17 cellular contexts compared by ENCODE assay signal in the genomic region with DNA sequence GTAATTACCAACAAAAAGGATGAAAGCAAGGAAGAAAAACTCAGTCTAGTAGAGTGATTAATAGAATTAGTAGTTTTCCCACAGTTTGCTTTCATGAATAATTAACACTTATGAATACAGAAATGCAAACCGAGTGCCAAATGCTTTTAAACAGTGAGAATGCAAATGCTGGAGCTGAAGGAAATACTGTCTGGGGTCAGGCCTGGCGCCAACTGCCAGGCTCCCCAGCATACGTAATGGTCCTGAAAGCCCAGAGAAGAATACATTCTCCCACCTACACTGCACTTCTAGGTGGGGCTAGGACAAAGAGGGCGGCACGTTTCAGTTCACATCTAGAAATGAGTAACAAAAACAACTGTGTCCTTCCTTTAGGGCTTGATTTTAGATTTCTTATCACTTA. TPM values are rescaled to one million over a fixed set of nuclear protein-coding genes. Genes with fewer than 3 reads are reported as not detected.
A peak's percentile ranks its signal among the peaks of the same experiment; 100 is the strongest.
DNase-seq lines count a peak whose midpoint lies in the region; ATAC-seq lines count a peak whose summit lies in the region.
"Had no signal": no experiment of that assay in that cellular context is flagged by ENCODE, and none has a peak within 500 bp of the region (broad histone marks: within the 10 kb centered on the region; RNA-seq: fewer than 3 reads in every experiment).

No MANE protein-coding gene starts in this region.

- no peak overlapping the region for H2AFZ ChIP-seq in Karpas-422 (ENCODE audit: low read length)

- no peak overlapping the region for H3K4me3 ChIP-seq in Karpas-422 (ENCODE audit: low read length)

- H3K79me2 ChIP-seq in Karpas-422 (ENCODE audit: low read length): no peaks in the 10 kb centered on the region

- H3K4me2 ChIP-seq in Karpas-422 (ENCODE audit: low read depth, low read length, poor library complexity, severe bottlenecking): no peak overlapping the region

- no peaks in the 10 kb centered on the region for H3K4me1 ChIP-seq in Karpas-422 (ENCODE audit: low read length)

- intact Hi-C loops in head of caudate nucleus (cut with DNase I): no loop called here

- no peaks in the 10 kb centered on the region for H3K9me3 Mint-ChIP-seq in activated CD8-positive, alpha-beta memory T cell treated with anti-CD3 and anti-CD28 coated beads, Interleukin-2, amount 10 ng/mL, durations not matched to agents 7 days and 5 days (ENCODE audit: low read depth)
- H3K9me3 Mint-ChIP-seq: HFFc6 had no signal

- no peaks in the 10 kb centered on the region for H3K9me3 ChIP-seq in Karpas-422 (ENCODE audit: low read length)
- H3K9me3 ChIP-seq: Caco-2 had no signal

- H3K36me3 ChIP-seq in Karpas-422 (ENCODE audit: insufficient read depth, low read length): no peaks in the 10 kb centered on the region; the same call in 1 of the 2 replicates

- no peak for ATAC-seq in activated CD8-positive, alpha-beta memory T cell treated with anti-CD3 and anti-CD28 coated beads, Interleukin-2, amount 10 ng/mL, durations not matched to agents 7 days and 5 days
- no peak for ATAC-seq in HG02840 (IDR thresholded peaks at IDR 0.05; ENCODE audit: low FRiP score, unreplicated experiment)

- no peak overlapping the region for H3K4me3 Mint-ChIP-seq in activated CD8-positive, alpha-beta memory T cell treated with anti-CD3 and anti-CD28 coated beads, Interleukin-2, amount 10 ng/mL, durations not matched to agents 7 days and 5 days
- H3K4me3 Mint-ChIP-seq: HFFc6 had no signal

- DNase-seq in Karpas-422 (peak; percentile 11), astrocyte of the hippocampus (ENCODE audit: low read depth, low spot score) (peak; percentile 68), head of caudate nucleus (peak in 32 of 42 donors; percentile 10 to 80 (median 43)), putamen (ENCODE audit: low spot score) (peak; percentile 79)
- no peak for DNase-seq in activated CD8-positive, alpha-beta memory T cell treated with anti-CD3 and anti-CD28 coated beads for 24 hours
- DNase-seq in activated CD8-positive, alpha-beta memory T cell treated with anti-CD3 and anti-CD28 coated beads, Interleukin-2, amount 10 ng/mL, durations not matched to agents 7 days and 5 days: no peak
- DNase-seq: AML-193, Caco-2, DMS53, HFFc6, KG1, NCI-H1436 treated with DMSO at 0.1 percent for 48 hours, NCI-H2029 treated with DMSO at 0.1 percent for 48 hours, NCI-H2171 treated with DMSO at 0.1 percent for 48 hours, NCI-H510A had no signal

- peaks cover 59% of the 10 kb centered on the region for H3K36me3 Mint-ChIP-seq in activated CD8-positive, alpha-beta memory T cell treated with anti-CD3 and anti-CD28 coated beads, Interleukin-2, amount 10 ng/mL, durations not matched to agents 7 days and 5 days

- no peaks in the 10 kb centered on the region for H3K27me3 ChIP-seq in Karpas-422 (ENCODE audit: low read length)

- H3K4me1 Mint-ChIP-seq in activated CD8-positive, alpha-beta memory T cell treated with anti-CD3 and anti-CD28 coated beads, Interleukin-2, amount 10 ng/mL, durations not matched to agents 7 days and 5 days: peaks cover 2% of the 10 kb centered on the region

- H3K27me3 Mint-ChIP-seq in activated CD8-positive, alpha-beta memory T cell treated with anti-CD3 and anti-CD28 coated beads, Interleukin-2, amount 10 ng/mL, durations not matched to agents 7 days and 5 days: no peaks in the 10 kb centered on the region

- no peaks in the 10 kb centered on the region for H3K9me2 ChIP-seq in Karpas-422 (replicated peaks; ENCODE audit: insufficient read depth, low read length)

- no peak overlapping the region for H3K27ac Mint-ChIP-seq in activated CD8-positive, alpha-beta memory T cell treated with anti-CD3 and anti-CD28 coated beads, Interleukin-2, amount 10 ng/mL, durations not matched to agents 7 days and 5 days
- H3K27ac Mint-ChIP-seq: HFFc6 had no signal

- CTCF ChIA-PET in activated CD8-positive, alpha-beta memory T cell treated with anti-CD3 and anti-CD28 coated beads, Interleukin-2, amount 10 ng/mL, durations not matched to agents 7 days and 5 days (lab: Charles Lee): no interaction called here

- no peaks in the 10 kb centered on the region for H4K20me1 ChIP-seq in Karpas-422 (ENCODE audit: insufficient read depth, low read depth, low read length)

- H3K9ac ChIP-seq in Karpas-422 (ENCODE audit: low read length): no peak overlapping the region

- H3K27ac ChIP-seq in Karpas-422 (ENCODE audit: low read length): no peak overlapping the region

RNA-seq across cellular contexts. Expression of gene GLUD1, which starts 30.0 kb away (rescaled TPM):
- 74.6 and 76.0 TPM in 2 replicates for total RNA-seq in Karpas-422 (2014; rRNA removed; shearing (Covaris generic); ENCODE audit: low replicate concordance)
- total RNA-seq in activated CD8-positive, alpha-beta memory T cell treated with anti-CD3 and anti-CD28 coated beads, Interleukin-2, amount 10 ng/mL, durations not matched to agents 7 days and 5 days: 100 to 1,000 TPM in 1 of 2 experiments, 10 to 100 TPM in 1; 85.8 to 111 TPM

RNA-seq across cellular contexts. Expression of gene SHLD2, which starts 30.4 kb away (rescaled TPM):
- 12.0 and 21.4 TPM in 2 replicates for total RNA-seq in Karpas-422 (2014; rRNA removed; shearing (Covaris generic); ENCODE audit: low replicate concordance)
- total RNA-seq in activated CD8-positive, alpha-beta memory T cell treated with anti-CD3 and anti-CD28 coated beads, Interleukin-2, amount 10 ng/mL, durations not matched to agents 7 days and 5 days: 10 to 100 TPM; 31.1 to 36.4 TPM

RNA-seq across cellular contexts. Expression of gene FAM25A, which starts 44.6 kb away (rescaled TPM):
- not detected in 2 replicates for total RNA-seq in Karpas-422 (2014; rRNA removed; shearing (Covaris generic); ENCODE audit: low replicate concordance)
- not detected for total RNA-seq in activated CD8-positive, alpha-beta memory T cell treated with anti-CD3 and anti-CD28 coated beads, Interleukin-2, amount 10 ng/mL, durations not matched to agents 7 days and 5 days
- total RNA-seq: Caco-2, HFFc6, M059J had no signal

Comparison
In these comparisons a context has a peak if more than half of its experiments do, and no peak if none do; other contexts are left out.
1. DNase-seq: peak in Karpas-422 (single experiment), astrocyte of the hippocampus (single experiment), head of caudate nucleus (32 of 42) and putamen (single experiment); none in activated CD8-positive, alpha-beta memory T cell treated with anti-CD3 and anti-CD28 coated beads for 24 hours (single experiment) and activated CD8-positive, alpha-beta memory T cell treated with anti-CD3 and anti-CD28 coated beads, Interleukin-2, amount 10 ng/mL, durations not matched to agents 7 days and 5 days (single experiment).